Comparison of ENCODE assay signal across 16 cellular contexts in the genomic region with DNA sequence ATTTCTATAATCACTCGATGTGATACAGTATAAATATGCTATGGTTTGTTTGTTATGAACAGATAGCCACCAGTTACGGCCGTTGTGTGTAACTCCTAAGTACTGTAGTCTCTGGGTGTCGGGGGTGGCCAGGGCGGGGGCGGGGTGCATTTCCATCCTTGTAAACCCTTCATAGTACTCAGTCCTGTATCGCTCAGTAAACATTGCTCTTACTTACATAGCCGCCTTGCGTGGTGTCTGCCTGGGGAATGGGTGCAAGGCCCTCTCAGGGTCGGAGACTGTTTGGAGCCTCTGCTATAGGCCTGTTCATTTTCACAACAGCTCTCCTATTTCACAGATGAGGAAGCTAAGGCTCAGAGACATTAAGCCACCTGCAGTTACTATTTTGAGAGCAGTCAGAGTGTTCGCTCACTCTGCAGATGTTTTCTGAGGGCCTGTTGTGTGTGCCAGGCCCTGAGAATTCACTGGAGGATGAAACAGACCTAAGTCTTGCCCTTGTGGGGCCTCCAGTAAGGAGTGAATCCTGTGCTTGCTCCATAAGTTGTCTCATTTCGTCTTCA. TPM values are rescaled to one million over a fixed set of nuclear protein-coding genes. Genes with fewer than 3 reads are reported as not detected.
A peak's percentile ranks its signal among the peaks of the same experiment; 100 is the strongest.
DNase-seq lines count a peak whose midpoint lies in the region; ATAC-seq, FAIRE-seq and TF ChIP-seq lines count a peak whose summit lies in the region.
"Had no signal": no experiment of that assay in that cellular context is flagged by ENCODE, and none has a peak within 500 bp of the region (broad histone marks: within the 10 kb centered on the region; RNA-seq: fewer than 3 reads in every experiment).

No MANE protein-coding gene starts in this region.

- TF ChIP-seq RAD21 in liver (IDR thresholded peaks at IDR 0.05): no peak
- no peak for TF ChIP-seq RAD21 in HepG2 (CRISPR knock-in tag; IDR thresholded peaks at IDR 0.05)

- in situ Hi-C loops in HepG2 (cut with HindIII; ENCODE audit: extremely low pct_ligation_motif_present, low pct_unique_long_range_greater_than_20kb): no loop called here

- no peaks in the 10 kb centered on the region for H3K27me3 Mint-ChIP-seq in naive B cell

- TF ChIP-seq POLR2A in HepG2 (IDR thresholded peaks at IDR 0.05; ENCODE audit: insufficient read depth in 1 of 2, low read depth in 2 of 2, low read length in 2 of 2) (no peak), GM12892 (IDR thresholded peaks at IDR 0.05; ENCODE audit: low read depth, low read length) (no peak)

- H3K36me3 ChIP-seq in liver (ENCODE audit: control insufficient read depth in 4 of 4, insufficient read depth in 3 of 4, low read depth in 1 of 4, low read length in 3 of 4): peaks cover 3 to 22% (median 13%) of the 10 kb centered on the region in 4 donors
- H3K36me3 ChIP-seq in HepG2 (replicated peaks in 1 of 2; ENCODE audit: control insufficient read depth in 1 of 2, insufficient read depth in 2 of 2, low read length in 2 of 2): peaks cover 14 to 44% of the 10 kb centered on the region in 2 experiments
- H3K36me3 ChIP-seq in SU-DHL-6 (ENCODE audit: low read length): peaks cover 5% of the 10 kb centered on the region
- peaks cover 9 to 14% of the 10 kb centered on the region in 2 donors for H3K36me3 ChIP-seq in small intestine (ENCODE audit: control insufficient read depth in 2 of 2, insufficient read depth in 2 of 2, low read length in 2 of 2)

- no peak for ATAC-seq in HepG2
- peak; percentile 58 to 80 for ATAC-seq in naive B cell (ENCODE audit: low read depth in 2 of 2)
- no peak for ATAC-seq in GM21619 (IDR thresholded peaks at IDR 0.05; ENCODE audit: unreplicated experiment)
- ATAC-seq: natural killer cell treated with Interleukin-12 subunit alpha and Interleukin-12 subunit beta and Interleukin-15 and Interleukin-18, amount 100 ng/mL, for 72 hours had no signal

- DNase-seq in HepG2 (ENCODE audit: low spot score): no peak
- no peak for DNase-seq in naive B cell
- DNase-seq in small intestine: no peak
- no peak for DNase-seq in GM19240 (ENCODE audit: insufficient read length, low spot score)
- no peak for DNase-seq in GM12892 (ENCODE audit: insufficient read length)
- DNase-seq: cortex of kidney; erythroblast; kidney glomerular epithelial cell; stimulated activated naive CD4-positive, alpha-beta T cell treated with Interleukin-2 at 50 U/mL for 16 hours had no signal

- POLR2A ChIA-PET in HepG2 (lab: Yijun Ruan, JAX): no interaction called here

- intact Hi-C loops in HepG2 (cut with micrococcal nuclease; ENCODE audit: unreplicated experiment): no loop called here

- H3K4me3 Mint-ChIP-seq in naive B cell: peak overlapping the region in 5 of 8 donors; percentile 15 to 82 (median 49)
- H3K4me3 Mint-ChIP-seq: natural killer cell treated with Interleukin-12 subunit alpha and Interleukin-12 subunit beta and Interleukin-15 and Interleukin-18, amount 100 ng/mL, for 72 hours had no signal

- H3K27ac ChIP-seq in liver (ENCODE audit: low read depth in 1 of 2, low read length in 2 of 2) (peak overlapping the region; percentile 4 to 65), HepG2 (ENCODE audit: extremely low read length, insufficient read depth, low read length) (no peak overlapping the region), SU-DHL-6 (ENCODE audit: low read depth, low read length) (peak overlapping the region; percentile 99), small intestine (ENCODE audit: low read depth in 1 of 2, low read length in 1 of 2) (no peak overlapping the region)

- no peak for TF ChIP-seq CTCF in liver (IDR thresholded peaks at IDR 0.05; ENCODE audit: low read depth, low read length, missing input control)
- TF ChIP-seq CTCF in HepG2 (CRISPR knock-in tag; IDR thresholded peaks at IDR 0.05): no peak
- no peak for TF ChIP-seq CTCF in SU-DHL-6 (IDR thresholded peaks at IDR 0.05; ENCODE audit: insufficient read depth, low read length, poor library complexity, severe bottlenecking)

- H3K27me3 ChIP-seq in liver (ENCODE audit: control insufficient read depth in 4 of 4, insufficient read depth in 4 of 4, low read length in 3 of 4) (no peaks in the 10 kb centered on the region), HepG2 (ENCODE audit: control insufficient read depth in 1 of 2, insufficient read depth in 2 of 2, low read length in 2 of 2) (no peaks in the 10 kb centered on the region), SU-DHL-6 (ENCODE audit: low read length) (no peaks in the 10 kb centered on the region), small intestine (ENCODE audit: control insufficient read depth in 2 of 2, insufficient read depth in 2 of 2, low read length in 2 of 2) (no peaks in the 10 kb centered on the region)

- no peak for TF ChIP-seq EP300 in HepG2 (IDR thresholded peaks at IDR 0.05; ENCODE audit: low read depth in 2 of 2, low read length in 2 of 2)
- TF ChIP-seq EP300 in HepG2 (CRISPR knock-in tag; IDR thresholded peaks at IDR 0.05; ENCODE audit: borderline replicate concordance): no peak

- H3K4me3 ChIP-seq in liver (ENCODE audit: low read depth in 1 of 3, low read length in 3 of 3) (no peak overlapping the region), HepG2 (replicated peaks in 1 of 3; ENCODE audit: insufficient read depth in 1 of 3, low read depth in 2 of 3, low read length in 3 of 3) (no peak overlapping the region), SU-DHL-6 (ENCODE audit: insufficient read depth, low read length, poor library complexity, severe bottlenecking) (peak overlapping the region; percentile 7), small intestine (ENCODE audit: low read depth in 1 of 2, low read length in 2 of 2) (no peak overlapping the region)

- peak overlapping the region; percentile 79 to 95 (median 85) for H3K27ac Mint-ChIP-seq in naive B cell
- H3K27ac Mint-ChIP-seq: natural killer cell treated with Interleukin-12 subunit alpha and Interleukin-12 subunit beta and Interleukin-15 and Interleukin-18, amount 100 ng/mL, for 72 hours had no signal

- H3K9me3 ChIP-seq in liver (ENCODE audit: control insufficient read depth in 4 of 4, low read length in 3 of 4) (no peaks in the 10 kb centered on the region), HepG2 (ENCODE audit: low read length) (no peaks in the 10 kb centered on the region), SU-DHL-6 (ENCODE audit: insufficient read depth, low read length) (no peaks in the 10 kb centered on the region), small intestine (ENCODE audit: control insufficient read depth, low read depth) (no peaks in the 10 kb centered on the region)

- H3K9me3 Mint-ChIP-seq in naive B cell: no peaks in the 10 kb centered on the region
- H3K9me3 Mint-ChIP-seq: natural killer cell treated with Interleukin-12 subunit alpha and Interleukin-12 subunit beta and Interleukin-15 and Interleukin-18, amount 100 ng/mL, for 72 hours had no signal

- FAIRE-seq in HepG2 (lab: Jason Lieb, UNC) (no peak), small intestine (lab: Jason Lieb, UNC) (no peak), GM12892 (lab: Jason Lieb, UNC) (no peak)

- H3K4me1 Mint-ChIP-seq in naive B cell: peaks cover 19 to 26% (median 21%) of the 10 kb centered on the region in 3 donors

- no peaks in the 10 kb centered on the region for H3K9me2 ChIP-seq in SU-DHL-6 (replicated peaks; ENCODE audit: insufficient read depth, low read length)

- H3K9ac ChIP-seq in liver (ENCODE audit: low read depth in 1 of 2, low read length in 2 of 2) (peak overlapping the region in 1 of 2 donors; percentile 1), HepG2 (ENCODE audit: insufficient read depth, low read depth, low read length) (no peak overlapping the region), SU-DHL-6 (ENCODE audit: low read length) (peak overlapping the region; percentile 39)

- CTCF ChIA-PET in HepG2 (lab: Yijun Ruan, JAX; ENCODE audit: low intra/inter-chr PET ratio, low total read pairs): no interaction called here

- 55% methylated on average over 12 of the region's 12 CpGs for WGBS in liver
- 84% methylated on average over 11 of the region's 12 CpGs for WGBS in HepG2 (ENCODE audit: low lambda C conversion rate)
- 84 to 87% (median 86%) methylated on average over 12 of the region's 12 CpGs for WGBS in small intestine, 3 donors

- H3K4me1 ChIP-seq in liver (ENCODE audit: control insufficient read depth in 4 of 4, insufficient read depth in 4 of 4, low read length in 3 of 4) (peaks cover 7 to 24% (median 18%) of the 10 kb centered on the region in 4 donors), HepG2 (ENCODE audit: insufficient read depth, low read length) (no peaks in the 10 kb centered on the region), small intestine (ENCODE audit: control insufficient read depth in 2 of 2, insufficient read depth in 1 of 2, low read depth in 1 of 2, low read length in 1 of 2) (no peaks in the 10 kb centered on the region)

- H3K4me2 ChIP-seq in HepG2 (ENCODE audit: low read depth, low read length) (no peak overlapping the region), SU-DHL-6 (ENCODE audit: low read depth, low read length, poor library complexity, severe bottlenecking) (peak overlapping the region; percentile 61)

- BruUV-seq in HepG2 (replicated peaks; lab: Mats Ljungman, UMichigan): no TSS peak

- H4K20me1 ChIP-seq in HepG2 (ENCODE audit: insufficient read depth, low read length) (no peaks in the 10 kb centered on the region), SU-DHL-6 (ENCODE audit: low read depth, low read length) (no peaks in the 10 kb centered on the region)

- H3K79me2 ChIP-seq in HepG2 (ENCODE audit: insufficient read depth, low read length): no peaks in the 10 kb centered on the region
- H3K79me2 ChIP-seq in SU-DHL-6 (ENCODE audit: insufficient read depth, low read length): peaks cover 23% of the 10 kb centered on the region

- H3K36me3 Mint-ChIP-seq in naive B cell: no peaks in the 10 kb centered on the region
- H3K36me3 Mint-ChIP-seq: natural killer cell treated with Interleukin-12 subunit alpha and Interleukin-12 subunit beta and Interleukin-15 and Interleukin-18, amount 100 ng/mL, for 72 hours had no signal

- H3F3A ChIP-seq in SU-DHL-6 (ENCODE audit: insufficient read depth): peaks cover 63% of the 10 kb centered on the region

- H2AFZ ChIP-seq in HepG2 (ENCODE audit: low read length): no peak overlapping the region
- H2AFZ ChIP-seq in SU-DHL-6 (ENCODE audit: low read depth, low read length, severe bottlenecking): no peak overlapping the region

RNA-seq across cellular contexts. Expression of a gene that starts 42.5 kb away (rescaled TPM):
- total RNA-seq in liver (10 to 100 TPM in 1 of 2 donors, 1 to 10 TPM in 1; 8.6 to 14.6 TPM), HepG2 (2016; rRNA removed; fragmentation: Illumina TruSeq; extraction: Trizol) (7.7 and 8.9 TPM in 2 replicates)
- polyA plus RNA-seq in liver (1 to 10 TPM; 2.4 to 8.8 TPM), HepG2 (2011; rRNA removed) (8.0 and 9.0 TPM in 2 replicates), naive B cell (ENCODE audit: low read depth in 6 of 6) (1 to 10 TPM in 5 of 6 donors, not detected in 1; 1.5 to 4.7 (median 3.3) TPM), small intestine (10 to 100 TPM; 41.6 to 45.6 (median 42.7) TPM)
- total RNA-seq in HepG2 (2016; cell fraction: cytosol; rRNA removed; fragmentation: Illumina TruSeq; extraction: Trizol; ENCODE audit: low read depth): 10.3 and 11.0 TPM in 2 replicates
- total RNA-seq in HepG2 (2016; cell fraction: insoluble cytoplasmic fraction; rRNA removed; fragmentation: Illumina TruSeq; extraction: Trizol): 6.0 and 9.8 TPM in 2 replicates
- 19.5 and 19.7 TPM in 2 replicates for total RNA-seq in HepG2 (2016; cell fraction: membrane; rRNA removed; fragmentation: Illumina TruSeq; extraction: Trizol)
- 3.2 and 3.9 TPM in 2 replicates for total RNA-seq in HepG2 (2016; cell fraction: nucleus; rRNA removed; fragmentation: Illumina TruSeq; extraction: Trizol)
- 8.4 and 10.0 TPM in 2 replicates for polyA plus RNA-seq in HepG2 (2011; cell fraction: cytosol; rRNA removed)
- 10.7 and 11.2 TPM in 2 replicates for polyA plus RNA-seq in HepG2 (2011; cell fraction: nucleus; rRNA removed)
- 6.3 and 12.0 TPM in 2 replicates for polyA plus RNA-seq in HepG2 (2012)
- polyA plus RNA-seq in HepG2 (2016; cell fraction: cytosol; fragmentation: Illumina TruSeq; extraction: Trizol; ENCODE audit: low read depth): 11.6 and 14.1 TPM in 2 replicates
- polyA plus RNA-seq in HepG2 (2016; cell fraction: insoluble cytoplasmic fraction; fragmentation: Illumina TruSeq; extraction: Trizol; ENCODE audit: low read depth): 8.9 and 10.0 TPM in 2 replicates
- 19.2 and 20.7 TPM in 2 replicates for polyA plus RNA-seq in HepG2 (2016; cell fraction: membrane; fragmentation: Illumina TruSeq; extraction: Trizol; ENCODE audit: low read depth)
- polyA plus RNA-seq in HepG2 (2016; cell fraction: nucleus; fragmentation: Illumina TruSeq; extraction: Trizol; ENCODE audit: insufficient read depth, low read depth): 8.8 and 10.0 TPM in 2 replicates
- polyA minus RNA-seq in HepG2 (2011; rRNA and poly(A)+ RNA removed; ENCODE audit: low replicate concordance): 4.9 and 11.8 TPM in 2 replicates
- 5.5 and 5.9 TPM in 2 replicates for polyA minus RNA-seq in HepG2 (2011; cell fraction: cytosol; rRNA and poly(A)+ RNA removed)
- polyA minus RNA-seq in HepG2 (2011; cell fraction: nucleus; rRNA and poly(A)+ RNA removed): 10.7 and 11.3 TPM in 2 replicates
- 14.7 TPM for polyA plus RNA-seq in GM12892 (2012; ENCODE audit: missing spikeins)

RNA-seq across cellular contexts. Expression of a gene that starts 52.0 kb away (rescaled TPM):
- total RNA-seq in liver (1 to 10 TPM; 1.2 to 2.1 TPM), HepG2 (2016; rRNA removed; fragmentation: Illumina TruSeq; extraction: Trizol) (0.22 and 0.44 TPM in 2 replicates)
- polyA plus RNA-seq in liver (under 1 TPM; 0.77 to 0.92 TPM), HepG2 (2011; rRNA removed) (0.37 and 0.88 TPM in 2 replicates), naive B cell (ENCODE audit: low read depth in 6 of 6) (10 to 100 TPM in 2 of 6 donors, 1 to 10 TPM in 4; 2.6 to 12.9 (median 6.5) TPM), small intestine (1 to 10 TPM; 4.0 to 5.9 (median 5.4) TPM)
- 0.26 and 0.30 TPM in 2 replicates for total RNA-seq in HepG2 (2016; cell fraction: cytosol; rRNA removed; fragmentation: Illumina TruSeq; extraction: Trizol; ENCODE audit: low read depth)
- 0.19 TPM in 1 of 2 replicates, not detected in the other for total RNA-seq in HepG2 (2016; cell fraction: insoluble cytoplasmic fraction; rRNA removed; fragmentation: Illumina TruSeq; extraction: Trizol)
- total RNA-seq in HepG2 (2016; cell fraction: membrane; rRNA removed; fragmentation: Illumina TruSeq; extraction: Trizol): 0.53 and 0.96 TPM in 2 replicates
- total RNA-seq in HepG2 (2016; cell fraction: nucleus; rRNA removed; fragmentation: Illumina TruSeq; extraction: Trizol): not detected in 2 replicates
- polyA plus RNA-seq in HepG2 (2011; cell fraction: cytosol; rRNA removed): 0.31 and 0.60 TPM in 2 replicates
- 0.48 TPM in 2 replicates for polyA plus RNA-seq in HepG2 (2011; cell fraction: nucleus; rRNA removed)
- 0.20 TPM in 1 of 2 replicates, not detected in the other for polyA plus RNA-seq in HepG2 (2012)
- polyA plus RNA-seq in HepG2 (2016; cell fraction: cytosol; fragmentation: Illumina TruSeq; extraction: Trizol; ENCODE audit: low read depth): 0.44 and 0.83 TPM in 2 replicates
- polyA plus RNA-seq in HepG2 (2016; cell fraction: insoluble cytoplasmic fraction; fragmentation: Illumina TruSeq; extraction: Trizol; ENCODE audit: low read depth): 0.41 TPM in 1 of 2 replicates, not detected in the other
- 0.79 and 0.93 TPM in 2 replicates for polyA plus RNA-seq in HepG2 (2016; cell fraction: membrane; fragmentation: Illumina TruSeq; extraction: Trizol; ENCODE audit: low read depth)
- polyA plus RNA-seq in HepG2 (2016; cell fraction: nucleus; fragmentation: Illumina TruSeq; extraction: Trizol; ENCODE audit: insufficient read depth, low read depth): not detected in 2 replicates
- 0.70 TPM in 1 of 2 replicates, not detected in the other for polyA minus RNA-seq in HepG2 (2011; rRNA and poly(A)+ RNA removed; ENCODE audit: low replicate concordance)
- 0.69 TPM in 1 of 2 replicates, not detected in the other for polyA minus RNA-seq in HepG2 (2011; cell fraction: cytosol; rRNA and poly(A)+ RNA removed)
- 0.62 TPM in 1 of 2 replicates, not detected in the other for polyA minus RNA-seq in HepG2 (2011; cell fraction: nucleus; rRNA and poly(A)+ RNA removed)
- 72.4 TPM for polyA plus RNA-seq in GM12892 (2012; ENCODE audit: missing spikeins)
- total RNA-seq: HT1080, MCF 10A, NCI-H460 had no signal

Comparison
In these comparisons a context has a peak if more than half of its experiments do, and no peak if none do; other contexts are left out.
1. H3K27ac ChIP-seq: peak in liver (2 of 2) and SU-DHL-6 (single experiment); none in HepG2 (single experiment) and small intestine (0 of 2).
2. ATAC-seq: peak in naive B cell (2 of 2); none in HepG2 (single experiment) and GM21619 (single experiment).